14 cellular contexts compared by ENCODE assay signal in genomic region chr12:103085541-103085940, GRCh38.
A peak's percentile ranks its signal among the peaks of the same experiment; 100 is the strongest.
DNase-seq lines count a peak whose midpoint lies in the region; ATAC-seq lines count a peak whose summit lies in the region.
"Had no signal": no experiment of that assay in that cellular context is flagged by ENCODE, and none has a peak within 500 bp of the region (broad histone marks: within the 10 kb centered on the region; RNA-seq: fewer than 3 reads in every experiment).

No MANE protein-coding gene starts in this region.

- in situ Hi-C loops in KBM-7 (cut with MboI; ENCODE audit: low pct_unique_long_range_greater_than_20kb, low sequenced_read_pairs): no loop called here

- peak; percentile 69 for DNase-seq in NCI-H345 treated with DMSO at 0.1 percent for 48 hours (lab: John Stamatoyannopoulos, UW; ENCODE audit: unreplicated experiment)
- no peak for DNase-seq in activated CD4-positive, alpha-beta T cell treated with anti-CD3 and anti-CD28 coated beads for 4 hours
- DNase-seq in dedifferentiated amniotic fluid mesenchymal stem cell (ENCODE audit: extremely low spot score): no peak
- no peak for DNase-seq in activated CD8-positive, alpha-beta memory T cell treated with anti-CD3 and anti-CD28 coated beads, Interleukin-2, amount 50 U/mL, for 48 hours
- no peak for DNase-seq in KBM-7
- DNase-seq: effector CD8-positive, alpha-beta T cell; GF-D8; left ventricle myocardium superior; NCI-H524 had no signal

- ATAC-seq in GM18873 (IDR thresholded peaks at IDR 0.05; ENCODE audit: low FRiP score, unreplicated experiment) (peak; percentile 67), HG02588 (IDR thresholded peaks at IDR 0.05; ENCODE audit: unreplicated experiment) (peak; percentile 82), HG03460 (IDR thresholded peaks at IDR 0.05; ENCODE audit: unreplicated experiment) (peak; percentile 90)
- ATAC-seq: activated CD4-positive, CD25-positive, alpha-beta regulatory T cell treated with anti-CD3 and anti-CD28 coated beads, Interleukin-2, amount 50 U/mL, for 24 hours; activated naive CD4-positive, alpha-beta T cell treated with anti-CD3 and anti-CD28 coated beads, Interleukin-2, amount 50 U/mL, for 72 hours; left ventricle myocardium superior had no signal
